7 cellular contexts compared by ENCODE assay signal in genomic region chr4:47510506-47511143, GRCh38. TPM values are rescaled to one million over a fixed set of nuclear protein-coding genes. Genes with fewer than 3 reads are reported as not detected.
A peak's percentile ranks its signal among the peaks of the same experiment; 100 is the strongest.
DNase-seq lines count a peak whose midpoint lies in the region; ATAC-seq and TF ChIP-seq lines count a peak whose summit lies in the region.

No MANE protein-coding gene starts in this region.

- H3K4me3 Mint-ChIP-seq in T-helper 17 cell (no peak overlapping the region), mesothelial cell of epicardium (no peak overlapping the region)

- peaks cover 2% of the 10 kb centered on the region for H3K9me3 Mint-ChIP-seq in mesothelial cell of epicardium

- H3K27ac Mint-ChIP-seq in T-helper 17 cell, result no peak overlapping the region
- H3K27ac Mint-ChIP-seq in mesothelial cell of epicardium, result peak overlapping the region; percentile 74

- DNase-seq in GM19240 (ENCODE audit: insufficient read length, low spot score), result peak; percentile 28
- no peak for DNase-seq in T-helper 17 cell
- no peak for DNase-seq in mesothelial cell of epicardium (ENCODE audit: low spot score in 2 of 2, unreplicated experiment in 2 of 2)
- no peak for DNase-seq in 8988T
- DNase-seq in NCI-H2107 treated with DMSO at 0.1 percent for 48 hours (lab: John Stamatoyannopoulos, UW; ENCODE audit: unreplicated experiment), result no peak
- DNase-seq in NCI-H82 treated with DMSO at 0.1 percent for 48 hours (lab: John Stamatoyannopoulos, UW; ENCODE audit: unreplicated experiment), result no peak

- ATAC-seq in HG03066 (IDR thresholded peaks at IDR 0.05; ENCODE audit: low read depth, unreplicated experiment), result peak; percentile 99
- peak; percentile 41 for ATAC-seq in T-helper 17 cell

- no peaks in the 10 kb centered on the region for H3K27me3 Mint-ChIP-seq in T-helper 17 cell
- no peaks in the 10 kb centered on the region for H3K27me3 Mint-ChIP-seq in mesothelial cell of epicardium (ENCODE audit: low read depth)

- H3K36me3 Mint-ChIP-seq in T-helper 17 cell (ENCODE audit: low read depth) (no peaks in the 10 kb centered on the region), mesothelial cell of epicardium (peaks cover 28% of the 10 kb centered on the region)

- no peak for TF ChIP-seq CTCF in mesothelial cell of epicardium (IDR thresholded peaks at IDR 0.05; ENCODE audit: unreplicated experiment)

- H3K9me3 ChIP-seq in T-helper 17 cell (ENCODE audit: control insufficient read depth, low read length, poor library complexity, severe bottlenecking), result no peaks in the 10 kb centered on the region

- H3K4me1 Mint-ChIP-seq in T-helper 17 cell (peaks cover 12% of the 10 kb centered on the region), mesothelial cell of epicardium (peaks cover 15% of the 10 kb centered on the region)

RNA-seq across cellular contexts. Expression of gene ATP10D, which starts 25.6 kb away (rescaled TPM):
- total RNA-seq in T-helper 17 cell (1 to 10 TPM; 1.7 to 4.1 TPM), mesothelial cell of epicardium (31.7 to 34.9 TPM (median 32.4 TPM) in 3 replicates)

RNA-seq across cellular contexts. Expression of gene COMMD8, which starts 47.1 kb away (rescaled TPM):
- 10 to 100 TPM in 1 of 2 donors, 1 to 10 TPM in 1; 9.9 to 10.1 TPM for total RNA-seq in T-helper 17 cell
- total RNA-seq in mesothelial cell of epicardium, result 8.0 to 10.0 TPM (median 8.2 TPM) in 3 replicates
